40 cellular contexts compared by ENCODE assay signal in the genomic region with DNA sequence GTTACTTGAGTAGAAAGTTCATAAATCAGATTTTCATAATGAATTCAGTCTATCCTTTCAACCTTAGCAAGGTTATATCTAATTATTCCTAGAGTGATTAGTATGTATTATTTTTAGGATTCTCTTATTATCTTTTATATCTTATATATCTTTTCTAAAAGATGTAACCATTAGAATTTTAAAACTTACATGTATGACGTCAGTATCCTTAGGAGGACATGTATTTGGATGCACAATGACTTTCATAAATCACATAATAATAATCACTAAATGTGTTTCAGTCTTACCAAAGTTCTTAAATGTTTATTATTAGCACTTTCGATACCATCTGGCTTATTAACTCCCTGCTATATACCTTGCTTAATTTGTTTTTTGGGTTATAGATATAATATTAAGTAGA.
"Had no signal": no experiment of that assay in that cellular context is flagged by ENCODE, and none has a peak within 500 bp of the region (broad histone marks: within the 10 kb centered on the region; RNA-seq: fewer than 3 reads in every experiment).

No MANE protein-coding gene starts in this region.

- H3K27ac ChIP-seq: adrenal gland, ascending aorta, body of pancreas, brain microvascular endothelial cell, breast epithelium had no signal

- H3K36me3 ChIP-seq: adrenal gland, ascending aorta, brain microvascular endothelial cell, breast epithelium, cardiac muscle cell had no signal

- H3K4me3 Mint-ChIP-seq: activated naive CD4-positive, alpha-beta T cell treated with anti-CD3 and anti-CD28 coated beads for 36 hours; activated naive CD4-positive, alpha-beta T cell treated with anti-CD3 and anti-CD28 coated beads, Interleukin-2, amount 10 ng/mL, durations not matched to agents 7 days and 5 days; activated naive CD4-positive, alpha-beta T cell treated with anti-CD3 and anti-CD28 coated beads, Interleukin-2, amount 50 U/mL, for 24 hours; activated naive CD8-positive, alpha-beta T cell; activated naive CD8-positive, alpha-beta T cell treated with anti-CD3 and anti-CD28 coated beads for 36 hours; activated naive CD8-positive, alpha-beta T cell treated with anti-CD3 and anti-CD28 coated beads, Interleukin-2, amount 10 ng/mL, durations not matched to agents 7 days and 5 days; activated naive CD8-positive, alpha-beta T cell treated with anti-CD3 and anti-CD28 coated beads, Interleukin-2, amount 50 U/mL, for 24 hours; activated T-cell treated with anti-CD3 and anti-CD28 coated beads, Interleukin-2, amount 50 U/mL, for 24 hours; activated T-cell treated with anti-CD3 and anti-CD28 coated beads, Interleukin-2, amount 50 U/mL, for 4 hours; activated T-cell treated with anti-CD3 and anti-CD28 coated beads, Interleukin-2, amount 50 U/mL, for 72 hours; activated T-helper 1 cell treated with anti-CD3 and anti-CD28 coated beads, Interleukin-12 subunit alpha, Interleukin-12 subunit beta, Interleukin-2, Interleukin-4 antibody, amounts not matched to agents 30 ng/mL and 10 ng/mL and 1 ng/mL, durations not matched to agents 14 hours and 24 hours and 36 hours; activated T-helper 17 cell treated with anti-CD3 and anti-CD28 coated beads, Interleukin-2, amount 50 U/mL, for 72 hours; brain; central memory CD8-positive, alpha-beta T cell had no signal

- ATAC-seq: activated naive CD4-positive, alpha-beta T cell treated with anti-CD3 and anti-CD28 coated beads, Interleukin-2, amount 50 U/mL, for 72 hours; activated naive CD8-positive, alpha-beta T cell treated with anti-CD3 and anti-CD28 coated beads, Interleukin-2, amount 50 U/mL, for 24 hours; activated T-cell treated with anti-CD3 and anti-CD28 coated beads, Interleukin-2, amount 50 U/mL, for 4 hours; activated T-cell treated with anti-CD3 and anti-CD28 coated beads, Interleukin-2, amount 50 U/mL, for 72 hours; activated T-helper 17 cell treated with anti-CD3 and anti-CD28 coated beads, Interleukin-2, amount 50 U/mL, for 72 hours; body of pancreas had no signal

- H3K27ac Mint-ChIP-seq: activated naive CD4-positive, alpha-beta T cell treated with anti-CD3 and anti-CD28 coated beads for 36 hours; activated naive CD4-positive, alpha-beta T cell treated with anti-CD3 and anti-CD28 coated beads, Interleukin-2, amount 10 ng/mL, durations not matched to agents 7 days and 5 days; activated naive CD4-positive, alpha-beta T cell treated with anti-CD3 and anti-CD28 coated beads, Interleukin-2, amount 50 U/mL, for 24 hours; activated naive CD4-positive, alpha-beta T cell treated with anti-CD3 and anti-CD28 coated beads, Interleukin-2, amount 50 U/mL, for 72 hours; activated naive CD8-positive, alpha-beta T cell; activated naive CD8-positive, alpha-beta T cell treated with anti-CD3 and anti-CD28 coated beads for 36 hours; activated naive CD8-positive, alpha-beta T cell treated with anti-CD3 and anti-CD28 coated beads, Interleukin-2, amount 10 ng/mL, durations not matched to agents 7 days and 5 days; activated naive CD8-positive, alpha-beta T cell treated with anti-CD3 and anti-CD28 coated beads, Interleukin-2, amount 50 U/mL, for 24 hours; activated T-cell treated with anti-CD3 and anti-CD28 coated beads, Interleukin-2, amount 50 U/mL, for 24 hours; activated T-cell treated with anti-CD3 and anti-CD28 coated beads, Interleukin-2, amount 50 U/mL, for 72 hours; activated T-helper 1 cell treated with anti-CD3 and anti-CD28 coated beads, Interleukin-12 subunit alpha, Interleukin-12 subunit beta, Interleukin-2, Interleukin-4 antibody, amounts not matched to agents 30 ng/mL and 10 ng/mL and 1 ng/mL, durations not matched to agents 14 hours and 24 hours and 36 hours; activated T-helper 17 cell treated with anti-CD3 and anti-CD28 coated beads, Interleukin-2, amount 50 U/mL, for 72 hours; activated T-helper 2 cell treated with anti-CD3 and anti-CD28 coated beads, Interferon-gamma antibody, Interleukin-2, Interleukin-4, amounts not matched to agents 10 μg/mL and 5 μg/mL and 100 μg/mL, durations not matched to agents 14 hours and 24 hours and 36 hours; brain had no signal

- H3K4me1 ChIP-seq: adrenal gland, ascending aorta, breast epithelium had no signal

- H3K36me3 Mint-ChIP-seq: activated naive CD4-positive, alpha-beta T cell treated with anti-CD3 and anti-CD28 coated beads, Interleukin-2, amount 10 ng/mL, durations not matched to agents 7 days and 5 days; activated naive CD4-positive, alpha-beta T cell treated with anti-CD3 and anti-CD28 coated beads, Interleukin-2, amount 50 U/mL, for 24 hours; activated naive CD4-positive, alpha-beta T cell treated with anti-CD3 and anti-CD28 coated beads, Interleukin-2, amount 50 U/mL, for 72 hours; activated naive CD8-positive, alpha-beta T cell; activated naive CD8-positive, alpha-beta T cell treated with anti-CD3 and anti-CD28 coated beads for 36 hours; activated naive CD8-positive, alpha-beta T cell treated with anti-CD3 and anti-CD28 coated beads, Interleukin-2, amount 10 ng/mL, durations not matched to agents 7 days and 5 days; brain had no signal

- H3K4me3 ChIP-seq: adrenal gland, ascending aorta, body of pancreas, breast epithelium, cardiac muscle cell had no signal

- H3K9me3 Mint-ChIP-seq: activated naive CD4-positive, alpha-beta T cell treated with anti-CD3 and anti-CD28 coated beads, Interleukin-2, amount 10 ng/mL, durations not matched to agents 7 days and 5 days; activated naive CD4-positive, alpha-beta T cell treated with anti-CD3 and anti-CD28 coated beads, Interleukin-2, amount 50 U/mL, for 24 hours; activated naive CD8-positive, alpha-beta T cell treated with anti-CD3 and anti-CD28 coated beads for 36 hours; activated T-cell treated with anti-CD3 and anti-CD28 coated beads, Interleukin-2, amount 50 U/mL, for 4 hours; activated T-helper 17 cell treated with anti-CD3 and anti-CD28 coated beads, Interleukin-2, amount 50 U/mL, for 72 hours; brain had no signal

- FAIRE-seq: astrocyte, bronchial epithelial cell had no signal

- H3K27me3 Mint-ChIP-seq: activated naive CD4-positive, alpha-beta T cell treated with anti-CD3 and anti-CD28 coated beads, Interleukin-2, amount 10 ng/mL, durations not matched to agents 7 days and 5 days; activated naive CD4-positive, alpha-beta T cell treated with anti-CD3 and anti-CD28 coated beads, Interleukin-2, amount 50 U/mL, for 24 hours; activated naive CD8-positive, alpha-beta T cell; activated naive CD8-positive, alpha-beta T cell treated with anti-CD3 and anti-CD28 coated beads for 36 hours; activated naive CD8-positive, alpha-beta T cell treated with anti-CD3 and anti-CD28 coated beads, Interleukin-2, amount 10 ng/mL, durations not matched to agents 7 days and 5 days; activated naive CD8-positive, alpha-beta T cell treated with anti-CD3 and anti-CD28 coated beads, Interleukin-2, amount 50 U/mL, for 24 hours; activated T-cell treated with anti-CD3 and anti-CD28 coated beads, Interleukin-2, amount 50 U/mL, for 24 hours; activated T-helper 17 cell treated with anti-CD3 and anti-CD28 coated beads, Interleukin-2, amount 50 U/mL, for 72 hours; central memory CD8-positive, alpha-beta T cell had no signal

- H3K9me3 ChIP-seq: adrenal gland, ascending aorta, body of pancreas, breast epithelium had no signal

- DNase-seq: activated effector memory CD4-positive, alpha-beta T cell treated with anti-CD3 and anti-CD28 coated beads, Interleukin-2, amount 50 U/mL, for 16 hours; activated effector memory CD4-positive, alpha-beta T cell treated with Interleukin-2 at 50 U/mL for 16 hours; activated gamma-delta T cell; activated gamma-delta T cell treated with Interleukin-2 at 50 U/mL for 16 hours; activated naive CD4-positive, alpha-beta T cell; activated naive CD4-positive, alpha-beta T cell treated with anti-CD3 and anti-CD28 coated beads for 36 hours; activated naive CD4-positive, alpha-beta T cell treated with anti-CD3 and anti-CD28 coated beads, Interleukin-2, amount 10 ng/mL, durations not matched to agents 7 days and 5 days; activated naive CD4-positive, alpha-beta T cell treated with anti-CD3 and anti-CD28 coated beads, Interleukin-2, amount 50 U/mL, for 16 hours; activated naive CD4-positive, alpha-beta T cell treated with Interleukin-2 at 50 U/mL for 16 hours; activated naive CD8-positive, alpha-beta T cell treated with anti-CD3 and anti-CD28 coated beads for 36 hours; activated naive CD8-positive, alpha-beta T cell treated with anti-CD3 and anti-CD28 coated beads, Interleukin-2, amount 10 ng/mL, durations not matched to agents 7 days and 5 days; activated naive CD8-positive, alpha-beta T cell treated with anti-CD3 and anti-CD28 coated beads, Interleukin-2, amount 50 U/mL, for 24 hours; activated T-cell treated with anti-CD3 and anti-CD28 coated beads, Interleukin-2, amount 50 U/mL, for 1 hour; activated T-cell treated with anti-CD3 and anti-CD28 coated beads, Interleukin-2, amount 50 U/mL, for 24 hours; activated T-cell treated with anti-CD3 and anti-CD28 coated beads, Interleukin-2, amount 50 U/mL, for 4 hours; activated T-cell treated with anti-CD3 and anti-CD28 coated beads, Interleukin-2, amount 50 U/mL, for 48 hours; activated T-cell treated with anti-CD3 and anti-CD28 coated beads, Interleukin-2, amount 50 U/mL, for 72 hours; adrenal gland; amniotic stem cell; amygdala; anterior cingulate cortex; aorta; body of pancreas; brain microvascular endothelial cell; caudate nucleus; central memory CD4-positive, alpha-beta T cell; cerebellar nuclear complex had no signal

- H3K4me1 Mint-ChIP-seq: activated naive CD4-positive, alpha-beta T cell treated with anti-CD3 and anti-CD28 coated beads, Interleukin-2, amount 10 ng/mL, durations not matched to agents 7 days and 5 days; activated naive CD4-positive, alpha-beta T cell treated with anti-CD3 and anti-CD28 coated beads, Interleukin-2, amount 50 U/mL, for 24 hours; activated naive CD8-positive, alpha-beta T cell treated with anti-CD3 and anti-CD28 coated beads for 36 hours; activated naive CD8-positive, alpha-beta T cell treated with anti-CD3 and anti-CD28 coated beads, Interleukin-2, amount 10 ng/mL, durations not matched to agents 7 days and 5 days; activated naive CD8-positive, alpha-beta T cell treated with anti-CD3 and anti-CD28 coated beads, Interleukin-2, amount 50 U/mL, for 24 hours; activated T-helper 17 cell treated with anti-CD3 and anti-CD28 coated beads, Interleukin-2, amount 50 U/mL, for 72 hours; central memory CD8-positive, alpha-beta T cell had no signal

- H3K27me3 ChIP-seq: adrenal gland, ascending aorta, body of pancreas, brain microvascular endothelial cell, breast epithelium, cardiac muscle cell had no signal
